Comparison of ENCODE assay signal across 22 cellular contexts in genomic region chr7:84546403-84546802, GRCh38.
"Had no signal": no experiment of that assay in that cellular context is flagged by ENCODE, and none has a peak within 500 bp of the region (broad histone marks: within the 10 kb centered on the region; RNA-seq: fewer than 3 reads in every experiment).

No MANE protein-coding gene starts in this region.

- H3K9me3 ChIP-seq: body of pancreas, Peyer's patch, SJCRH30, SK-N-SH had no signal

- H3K4me1 ChIP-seq: body of pancreas, Peyer's patch had no signal

- H3K4me2 ChIP-seq: SK-N-SH had no signal

- H3K4me3 ChIP-seq: body of pancreas, Peyer's patch, SJCRH30 had no signal

- H3K27ac ChIP-seq: body of pancreas, Peyer's patch, RWPE1, SJCRH30, WERI-Rb-1 had no signal

- ATAC-seq: activated CD4-positive, CD25-positive, alpha-beta regulatory T cell treated with anti-CD3 and anti-CD28 coated beads, Interleukin-2, amount 50 U/mL, for 24 hours; activated CD8-positive, alpha-beta T cell treated with anti-CD3 and anti-CD28 coated beads, Interleukin-2, amount 10 ng/mL, durations not matched to agents 7 days and 5 days; body of pancreas had no signal

- H3K4me3 Mint-ChIP-seq: activated CD8-positive, alpha-beta T cell treated with anti-CD3 and anti-CD28 coated beads, Interleukin-2, amount 10 ng/mL, durations not matched to agents 7 days and 5 days had no signal

- H3K36me3 ChIP-seq: Peyer's patch, SJCRH30, WERI-Rb-1 had no signal

- H3K27ac Mint-ChIP-seq: activated CD8-positive, alpha-beta T cell treated with anti-CD3 and anti-CD28 coated beads, Interleukin-2, amount 10 ng/mL, durations not matched to agents 7 days and 5 days had no signal

- H3K9ac ChIP-seq: SK-N-SH had no signal

- H3K9me2 ChIP-seq: SK-N-SH had no signal

- DNase-seq: activated CD4-positive, alpha-beta T cell treated with anti-CD3 and anti-CD28 coated beads for 4 hours; activated CD8-positive, alpha-beta memory T cell treated with anti-CD3 and anti-CD28 coated beads, Interleukin-2, amount 50 U/mL, for 48 hours; activated CD8-positive, alpha-beta T cell treated with anti-CD3 and anti-CD28 coated beads, Interleukin-2, amount 10 ng/mL, durations not matched to agents 7 days and 5 days; activated naive CD4-positive, alpha-beta T cell treated with anti-CD3 and anti-CD28 coated beads, Interleukin-2, amount 50 U/mL, for 16 hours; activated T-cell treated with anti-CD3 and anti-CD28 coated beads, Interleukin-2, amount 50 U/mL, for 1 hour; aorta; body of pancreas; KG1; NCI-H1048; NCI-H146; NCI-H1930; NCI-H2171; NCI-H2227 treated with DMSO at 0.1 percent for 48 hours; OCI-M1; Peyer's patch; Right ventricle myocardium superior; SJCRH30; SK-N-SH; T-helper 1 cell; WERI-Rb-1 had no signal

- H3K27me3 ChIP-seq: body of pancreas, Peyer's patch, SJCRH30 had no signal
